In genomic region chr7:90663176-90663575, GRCh38 we compare ENCODE assay signal across 26 cellular contexts.
DNase-seq lines count a peak whose midpoint lies in the region; ATAC-seq, FAIRE-seq and TF ChIP-seq lines count a peak whose summit lies in the region.
"Had no signal": no experiment of that assay in that cellular context is flagged by ENCODE, and none has a peak within 500 bp of the region (broad histone marks: within the 10 kb centered on the region; RNA-seq: fewer than 3 reads in every experiment).

No MANE protein-coding gene starts in this region.

- H3K4me2 ChIP-seq in IMR-90 (ENCODE audit: low read depth, low read length), result no peak overlapping the region
- H3K4me2 ChIP-seq in astrocyte (ENCODE audit: low read length), result no peak overlapping the region
- H3K4me2 ChIP-seq: KMS-11 had no signal

- H3K9me1 ChIP-seq in IMR-90 (ENCODE audit: insufficient read depth, low read length), result 0 out of 2 replicates have a peak, but pooled peaks cover 4% of the 10 kb centered on the region

- POLR2A ChIA-PET in IMR-90 (lab: Charles Lee; ENCODE audit: unreplicated experiment), result no interaction called here
- POLR2A ChIA-PET in activated CD8-positive, alpha-beta T cell treated with anti-CD3 and anti-CD28 coated beads for 36 hours (lab: Charles Lee), result no interaction called here

- intact Hi-C loops in IMR-90 (cut with micrococcal nuclease), result no loop called here
- intact Hi-C loops in left lung (cut with DNase I), result no loop called here
- intact Hi-C loops in sciatic nerve (cut with DNase I), result no loop called here
- intact Hi-C loops in head of caudate nucleus (cut with DNase I), result no loop called here
- intact Hi-C loops in activated CD8-positive, alpha-beta T cell treated with anti-CD3 and anti-CD28 coated beads for 36 hours (cut with micrococcal nuclease), result no loop called here

- no peak overlapping the region for H4K8ac ChIP-seq in IMR-90 (ENCODE audit: low read depth in 2 of 2, low read length in 2 of 2)

- TF ChIP-seq RAD21 in IMR-90 (IDR thresholded peaks at IDR 0.05; ENCODE audit: low read length), result no peak

- H2BK20ac ChIP-seq in IMR-90 (ENCODE audit: low read depth, low read length), result no peak overlapping the region

- DNase-seq in IMR-90 (no peak), astrocyte (ENCODE audit: low read depth) (peak; percentile 78), left lung (no peak), sciatic nerve (ENCODE audit: low spot score) (no peak), head of caudate nucleus (no peak), NCI-H524 treated with DMSO at 0.1 percent for 48 hours (lab: John Stamatoyannopoulos, UW) (no peak)
- DNase-seq in activated CD8-positive, alpha-beta T cell treated with anti-CD3 and anti-CD28 coated beads for 36 hours, result no peak
- no peak for DNase-seq in stimulated activated naive CD4-positive, alpha-beta T cell treated with Interleukin-2 at 50 U/mL for 16 hours (lab: John Stamatoyannopoulos, UW)
- DNase-seq: C1 segment of cervical spinal cord; CD4-positive, alpha-beta memory T cell; COR-L47; DMS 273 treated with DMSO at 0.1 percent for 48 hours; DMS79; EL; GDM1; H9; HFFc6; NCI-H1048; NCI-H1417; NCI-H1694; NCI-H2029 treated with DMSO at 0.1 percent for 48 hours; NCI-H69; RPMI8226; SHP77 had no signal

- H3K4me1 Mint-ChIP-seq in astrocyte (ENCODE audit: low read depth, unreplicated experiment), result peaks cover 7% of the 10 kb centered on the region
- H3K4me1 Mint-ChIP-seq in activated CD8-positive, alpha-beta T cell treated with anti-CD3 and anti-CD28 coated beads for 36 hours (ENCODE audit: low read depth), result no peaks in the 10 kb centered on the region
- H3K4me1 Mint-ChIP-seq: CD4-positive, alpha-beta memory T cell had no signal

- H3K4me3 ChIP-seq in IMR-90 (ENCODE audit: insufficient read depth, low read depth, low read length), result no peak overlapping the region
- H3K4me3 ChIP-seq in astrocyte (ENCODE audit: insufficient read depth, low read depth, low read length), result no peak overlapping the region
- H3K4me3 ChIP-seq in left lung, result no peak overlapping the region

- ATAC-seq in IMR-90 (ENCODE audit: low read depth), result no peak
- peak; percentile 18 for ATAC-seq in left lung
- peak; percentile 44 for ATAC-seq in sciatic nerve
- ATAC-seq in activated CD8-positive, alpha-beta T cell treated with anti-CD3 and anti-CD28 coated beads for 36 hours, result no peak

- H3K79me1 ChIP-seq in IMR-90 (ENCODE audit: low read depth in 1 of 2, low read length in 2 of 2), result peaks cover 29 to 31% of the 10 kb centered on the region in 2 experiments

- BruUV-seq in IMR-90 (replicated peaks; lab: Mats Ljungman, UMichigan), result no TSS peak

- H3K9me3 Mint-ChIP-seq in astrocyte (ENCODE audit: unreplicated experiment), result no peaks in the 10 kb centered on the region
- H3K9me3 Mint-ChIP-seq in activated CD8-positive, alpha-beta T cell treated with anti-CD3 and anti-CD28 coated beads for 36 hours, result no peaks in the 10 kb centered on the region
- H3K9me3 Mint-ChIP-seq: H9, HFFc6, IgD-negative memory B cell had no signal

- H3K4me3 Mint-ChIP-seq in astrocyte (ENCODE audit: unreplicated experiment), result no peak overlapping the region
- no peak overlapping the region for H3K4me3 Mint-ChIP-seq in activated CD8-positive, alpha-beta T cell treated with anti-CD3 and anti-CD28 coated beads for 36 hours
- H3K4me3 Mint-ChIP-seq: CD4-positive, alpha-beta memory T cell; H9; HFFc6; IgD-negative memory B cell had no signal

- no peaks in the 10 kb centered on the region for H3K36me3 ChIP-seq in IMR-90 (ENCODE audit: control insufficient read depth, insufficient read depth, low read length)
- no peaks in the 10 kb centered on the region for H3K36me3 ChIP-seq in astrocyte (ENCODE audit: insufficient read depth, low read length)
- no peaks in the 10 kb centered on the region for H3K36me3 ChIP-seq in left lung

- no peak overlapping the region for H3K23ac ChIP-seq in IMR-90 (ENCODE audit: low read depth, low read length)

- no peak overlapping the region for H3K9ac ChIP-seq in IMR-90 (ENCODE audit: low read depth, low read length)
- H3K9ac ChIP-seq in astrocyte (ENCODE audit: low read length), result no peak overlapping the region
- H3K9ac ChIP-seq: KMS-11 had no signal

- H3K4me1 ChIP-seq in IMR-90 (ENCODE audit: control insufficient read depth, insufficient read depth, low read length) (peaks cover 7% of the 10 kb centered on the region), astrocyte (ENCODE audit: insufficient read depth, low read length) (peaks cover 7% of the 10 kb centered on the region), left lung (peaks cover 4 to 16% of the 10 kb centered on the region in 2 donors)

- FAIRE-seq in astrocyte (lab: Jason Lieb, UNC), result no peak

- H3K18ac ChIP-seq in IMR-90 (ENCODE audit: low read depth, low read length), result 0 out of 2 replicates have a peak overlapping the region, but pooled peaks have one; percentile 23

- no peak overlapping the region for H2BK120ac ChIP-seq in IMR-90 (ENCODE audit: low read depth, low read length)

- no peaks in the 10 kb centered on the region for H3K36me3 Mint-ChIP-seq in astrocyte (ENCODE audit: low read depth, unreplicated experiment)
- no peaks in the 10 kb centered on the region for H3K36me3 Mint-ChIP-seq in activated CD8-positive, alpha-beta T cell treated with anti-CD3 and anti-CD28 coated beads for 36 hours (ENCODE audit: low read depth)
- H3K36me3 Mint-ChIP-seq: CD4-positive, alpha-beta memory T cell; IgD-negative memory B cell had no signal

- no peak overlapping the region for H2AFZ ChIP-seq in IMR-90 (replicated peaks; ENCODE audit: low read length, poor library complexity)
- no peak overlapping the region for H2AFZ ChIP-seq in astrocyte (ENCODE audit: low read depth, low read length)

- H2AK5ac ChIP-seq in IMR-90 (ENCODE audit: low read depth, low read length), result no peak overlapping the region

- H4K91ac ChIP-seq in IMR-90 (ENCODE audit: insufficient read depth, low read depth, low read length), result no peak overlapping the region

- dilution Hi-C loops in IMR-90 (cut with HindIII; ENCODE audit: low sequenced_read_pairs, unreplicated experiment), result no loop called here

- WGBS in IMR-90 (ENCODE audit: extremely low coverage in 2 of 2, insufficient read length in 1 of 2), 2 experiments, result no CpG with 5 or more reads among the region's 3 CpGs

- H3K56ac ChIP-seq in IMR-90 (ENCODE audit: extremely low read depth, insufficient read depth, low read length), result no peak overlapping the region

- no peak overlapping the region for H4K5ac ChIP-seq in IMR-90 (ENCODE audit: low read depth, low read length)

- in situ Hi-C loops in IMR-90 (cut with MboI; ENCODE audit: low sequenced_read_pairs), result no loop called here

- peaks cover 76% of the 10 kb centered on the region for H3K79me2 ChIP-seq in astrocyte (ENCODE audit: insufficient read depth, low read length)

- no peak overlapping the region for H3K27ac Mint-ChIP-seq in astrocyte (ENCODE audit: unreplicated experiment)
- no peak overlapping the region for H3K27ac Mint-ChIP-seq in activated CD8-positive, alpha-beta T cell treated with anti-CD3 and anti-CD28 coated beads for 36 hours
- H3K27ac Mint-ChIP-seq: HFFc6, IgD-negative memory B cell had no signal

- no peak overlapping the region for H3K4ac ChIP-seq in IMR-90 (ENCODE audit: low read depth, low read length)

- TF ChIP-seq CTCF in IMR-90 (conservative IDR thresholded peaks at IDR 0.05; ENCODE audit: low read depth, low read length), result no peak
- TF ChIP-seq CTCF in astrocyte (IDR thresholded peaks at IDR 0.05; ENCODE audit: insufficient read depth, low read depth, low read length), result no peak
- no peak for TF ChIP-seq CTCF in left lung (IDR thresholded peaks at IDR 0.05)
- TF ChIP-seq CTCF in activated CD8-positive, alpha-beta T cell treated with anti-CD3 and anti-CD28 coated beads for 36 hours (IDR thresholded peaks at IDR 0.05), result no peak

- H4K20me1 ChIP-seq in IMR-90 (ENCODE audit: insufficient read depth, low read length) (0 out of 2 replicates have a peak, but pooled peaks cover 3% of the 10 kb centered on the region), astrocyte (ENCODE audit: insufficient read depth, low read length) (peaks cover 46% of the 10 kb centered on the region)

- no peaks in the 10 kb centered on the region for H3K27me3 Mint-ChIP-seq in astrocyte (ENCODE audit: low read depth, unreplicated experiment)
- no peaks in the 10 kb centered on the region for H3K27me3 Mint-ChIP-seq in activated CD8-positive, alpha-beta T cell treated with anti-CD3 and anti-CD28 coated beads for 36 hours
- H3K27me3 Mint-ChIP-seq: CD4-positive, alpha-beta memory T cell; IgD-negative memory B cell had no signal

- no peaks in the 10 kb centered on the region for H3K9me3 ChIP-seq in IMR-90 (ENCODE audit: control insufficient read depth, insufficient read depth, low read length)
- H3K9me3 ChIP-seq in astrocyte (ENCODE audit: insufficient read depth, low read depth, low read length), result no peaks in the 10 kb centered on the region
- H3K9me3 ChIP-seq in left lung, result no peaks in the 10 kb centered on the region

- no peak overlapping the region for H2BK15ac ChIP-seq in IMR-90 (ENCODE audit: low read depth, low read length)

- no peaks in the 10 kb centered on the region for H3K27me3 ChIP-seq in IMR-90 (ENCODE audit: control insufficient read depth, insufficient read depth, low read length)
- no peaks in the 10 kb centered on the region for H3K27me3 ChIP-seq in astrocyte (ENCODE audit: insufficient read depth, low read length)
- no peaks in the 10 kb centered on the region for H3K27me3 ChIP-seq in left lung

- no peak for TF ChIP-seq POLR2A in IMR-90 (IDR thresholded peaks at IDR 0.05; ENCODE audit: low read depth, low read length)

- no peak overlapping the region for H2BK5ac ChIP-seq in IMR-90 (ENCODE audit: low read depth, low read length, poor library complexity, severe bottlenecking)

- H3K27ac ChIP-seq in IMR-90 (ENCODE audit: insufficient read depth, low read length) (no peak overlapping the region), astrocyte (ENCODE audit: low read depth, low read length) (no peak overlapping the region), left lung (no peak overlapping the region)
- H3K27ac ChIP-seq: KMS-11 had no signal

- no peak overlapping the region for H3K14ac ChIP-seq in IMR-90 (replicated peaks; ENCODE audit: low read depth, low read length)

- H2AK9ac ChIP-seq in IMR-90 (replicated peaks; ENCODE audit: low read depth, low read length, poor library complexity), result no peak overlapping the region

- CTCF ChIA-PET in IMR-90 (lab: Yijun Ruan, JAX), result interaction anchor here (1.1 to 1.3 kb wide), 2 partner anchors 11 to 34 kb away, joined by 3 to 4 read pairs; no protein-coding TSS in a partner anchor
- CTCF ChIA-PET in activated CD8-positive, alpha-beta T cell treated with anti-CD3 and anti-CD28 coated beads for 36 hours (lab: Charles Lee), result no interaction called here

TF ChIP-seq in IMR-90, 13 proteins besides CTCF, POLR2A, EP300 and RAD21 (continues in another document):
- TF ChIP-seq MAFK (IDR thresholded peaks at IDR 0.05; ENCODE audit: low read depth, low read length) (no peak), RFX5 (IDR thresholded peaks at IDR 0.05; ENCODE audit: low read depth, low read length) (no peak), SMC3 (IDR thresholded peaks at IDR 0.05; ENCODE audit: low read depth, low read length) (no peak), RCOR1 (IDR thresholded peaks at IDR 0.05; ENCODE audit: insufficient replicate concordance, low read length) (no peak), NFE2L2 (IDR thresholded peaks at IDR 0.05; ENCODE audit: low read depth, low read length) (no peak)

Comparison
In these comparisons a context has a peak if more than half of its experiments do, and no peak if none do; other contexts are left out.
1. ATAC-seq: peak in left lung (single experiment) and sciatic nerve (single experiment); none in IMR-90 (single experiment) and activated CD8-positive, alpha-beta T cell treated with anti-CD3 and anti-CD28 coated beads for 36 hours (single experiment).